ENCODE assay signal across 21 cellular contexts in genomic region chr11:108838102-108838803, GRCh38.
"Had no signal": no experiment of that assay in that cellular context is flagged by ENCODE, and none has a peak within 500 bp of the region (broad histone marks: within the 10 kb centered on the region; RNA-seq: fewer than 3 reads in every experiment).

No MANE protein-coding gene starts in this region.

- H3K4me3 ChIP-seq: lung, upper lobe of right lung had no signal

- DNase-seq: activated B cell treated with CpG ODN at 0.5 μM for 24 hours; activated CD4-positive, alpha-beta memory T cell treated with anti-CD3 and anti-CD28 coated beads, Interleukin-2, amount 10 ng/mL, durations not matched to agents 7 days and 5 days; activated CD4-positive, alpha-beta T cell treated with anti-CD3 and anti-CD28 coated beads for 4 hours; activated CD8-positive, alpha-beta memory T cell treated with anti-CD3 and anti-CD28 coated beads, Interleukin-2, amount 10 ng/mL, durations not matched to agents 7 days and 5 days; activated naive CD4-positive, alpha-beta T cell treated with Interleukin-2 at 50 U/mL for 16 hours; activated naive CD8-positive, alpha-beta T cell treated with anti-CD3 and anti-CD28 coated beads, Interleukin-2, amount 10 ng/mL, durations not matched to agents 7 days and 5 days; activated T-cell treated with anti-CD3 and anti-CD28 coated beads, Interleukin-2, amount 50 U/mL, for 1 hour; amygdala; endodermal cell; foreskin melanocyte; glutamatergic neuron; hypothalamus; islet precursor cell; nephron progenitor cell; nucleus accumbens; posterior cingulate gyrus; stimulated activated naive B cell treated with anti-CD40 and anti-IgM and Interleukin-4, amounts not matched to agents 10 μg/mL and 1 μg/mL and 100 μg/mL, for 72 hours; upper lobe of right lung had no signal

- H3K9me3 ChIP-seq: upper lobe of right lung had no signal

- H3K27ac ChIP-seq: epithelial cell of prostate, upper lobe of right lung had no signal

- ATAC-seq: activated CD8-positive, alpha-beta memory T cell treated with anti-CD3 and anti-CD28 coated beads, Interleukin-2, amount 10 ng/mL, durations not matched to agents 7 days and 5 days; activated T-helper 17 cell treated with anti-CD3 and anti-CD28 coated beads, Interleukin-2, amount 50 U/mL, for 72 hours; stimulated activated naive B cell treated with anti-CD40 and anti-IgM and Interleukin-4, amounts not matched to agents 10 μg/mL and 1 μg/mL and 100 μg/mL, for 72 hours had no signal

- H3K4me1 ChIP-seq: upper lobe of right lung had no signal
